Comparison of ENCODE assay signal across 27 cellular contexts in genomic region chr16:31727553-31727952, GRCh38.
"Had no signal": no experiment of that assay in that cellular context is flagged by ENCODE, and none has a peak within 500 bp of the region (broad histone marks: within the 10 kb centered on the region; RNA-seq: fewer than 3 reads in every experiment).

No MANE protein-coding gene starts in this region.

- FAIRE-seq: islet of Langerhans, keratinocyte had no signal

- H3K27ac ChIP-seq: colonic mucosa, epithelial cell of prostate, esophagus squamous epithelium, gastrocnemius medialis, heart right ventricle, left lung, lower lobe of right lung had no signal

- DNase-seq: colonic mucosa; cortex of kidney; effector CD8-positive, alpha-beta T cell; effector memory CD8-positive, alpha-beta T cell; endodermal cell; erythroblast; esophagus squamous epithelium; foreskin fibroblast; foreskin melanocyte; gastrocnemius medialis; glutamatergic neuron; head of caudate nucleus; heart right ventricle; hippocampal formation; left cardiac atrium; left lung; left ventricle myocardium superior; lower lobe of right lung; mesenchymal stem cell; mucosa of descending colon; naive B cell had no signal

- H3K9me3 ChIP-seq: colonic mucosa had no signal

- H3K4me1 ChIP-seq: colonic mucosa, esophagus squamous epithelium, gastrocnemius medialis, heart right ventricle, left lung, lower lobe of right lung had no signal

- H3K4me1 Mint-ChIP-seq: endodermal cell, mesothelial cell of epicardium had no signal

- H3K9me3 Mint-ChIP-seq: effector memory CD8-positive, alpha-beta T cell had no signal

- H3K27ac Mint-ChIP-seq: dendritic cell treated with granulocyte-macrophage colony-stimulating factor and Interleukin-4, amounts not matched to agents 40 ng/mL and 50 ng/mL, for 4 days; endodermal cell; mesothelial cell of epicardium had no signal

- H3K4me3 ChIP-seq: colonic mucosa, esophagus squamous epithelium, gastrocnemius medialis, heart right ventricle, left lung, lower lobe of right lung, mucosa of descending colon had no signal

- H3K36me3 ChIP-seq: colonic mucosa had no signal

- H3K4me3 Mint-ChIP-seq: dendritic cell treated with granulocyte-macrophage colony-stimulating factor and Interleukin-4, amounts not matched to agents 40 ng/mL and 50 ng/mL, for 4 days; effector memory CD8-positive, alpha-beta T cell; endodermal cell; mesothelial cell of epicardium; naive B cell had no signal

- ATAC-seq: effector memory CD8-positive, alpha-beta T cell; esophagus mucosa; gastrocnemius medialis; heart right ventricle; left cardiac atrium; left lung; left ventricle myocardium superior; lower lobe of right lung; mucosa of descending colon had no signal

- H3K27me3 ChIP-seq: colonic mucosa, esophagus squamous epithelium, gastrocnemius medialis, heart right ventricle, left lung had no signal

- H3K27me3 Mint-ChIP-seq: dendritic cell treated with granulocyte-macrophage colony-stimulating factor and Interleukin-4, amounts not matched to agents 40 ng/mL and 50 ng/mL, for 4 days; effector memory CD8-positive, alpha-beta T cell; naive B cell had no signal
